12 cellular contexts compared by ENCODE assay signal in the genomic region with DNA sequence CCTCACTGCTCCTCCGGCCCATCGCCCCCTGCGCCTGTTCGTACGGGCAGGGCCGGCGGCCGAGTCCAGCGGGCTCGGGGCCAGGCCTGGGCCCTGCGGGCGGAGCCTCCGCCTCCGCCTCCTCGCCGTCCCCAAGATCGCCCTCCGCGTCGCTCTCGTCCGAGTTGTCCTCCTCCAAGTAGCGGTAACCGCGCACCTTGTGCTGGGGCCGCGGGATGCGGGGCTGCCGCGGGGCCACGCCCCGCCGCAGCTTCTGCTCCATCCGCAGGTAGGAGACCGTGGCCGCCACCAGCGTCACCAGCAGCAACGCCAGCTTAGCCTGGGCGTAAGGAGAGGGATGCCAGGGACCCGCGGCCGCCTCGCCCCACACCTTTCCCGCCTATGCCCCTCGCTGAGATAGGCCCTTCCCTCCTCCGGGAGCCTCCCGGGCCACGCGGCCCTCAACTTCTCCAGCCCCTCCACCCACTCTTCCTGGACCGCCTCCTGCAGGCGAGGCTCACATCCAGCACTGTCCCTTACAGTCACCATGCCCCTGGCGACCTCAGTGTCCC. TPM values are rescaled to one million over a fixed set of nuclear protein-coding genes. Genes with fewer than 3 reads are reported as not detected.
A peak's percentile ranks its signal among the peaks of the same experiment; 100 is the strongest.
DNase-seq lines count a peak whose midpoint lies in the region; ATAC-seq, FAIRE-seq and TF ChIP-seq lines count a peak whose summit lies in the region.
"Not testable (repeated sequence)": the region's sequence is repeated elsewhere in the genome, so short reads cannot be mapped to it uniquely, and the experiment has no call there.
"Had no signal": no experiment of that assay in that cellular context is flagged by ENCODE, and none has a peak within 500 bp of the region (broad histone marks: within the 10 kb centered on the region; RNA-seq: fewer than 3 reads in every experiment).

No MANE protein-coding gene starts in this region.

- H3K9ac ChIP-seq in mammary epithelial cell (ENCODE audit: insufficient read depth, low read length); neuronal stem cell (ENCODE audit: low read depth, low read length, poor library complexity): not testable (repeated sequence)

- not testable (repeated sequence) for H3K4me1 ChIP-seq in A549; mammary epithelial cell (ENCODE audit: insufficient read depth, low read length); neuronal stem cell (ENCODE audit: control insufficient read depth in 2 of 2, insufficient read depth in 1 of 2, low read depth in 1 of 2, low read length in 2 of 2)
- peaks cover 0 to 17% (median 15%) of the 10 kb centered on the region in 4 donors for H3K4me1 ChIP-seq in stomach

- not testable (repeated sequence) for TF ChIP-seq RAD21 in A549 (conservative IDR thresholded peaks at IDR 0.05 in 1 of 2, IDR thresholded peaks at IDR 0.05 in 1 of 2)

- in situ Hi-C loops in mammary epithelial cell (cut with MboI; ENCODE audit: low sequenced_read_pairs in 2 of 2) = not testable (repeated sequence)

- H3K18ac ChIP-seq in neuronal stem cell (ENCODE audit: low read length) = peak overlapping the region; percentile 80

- 23% methylated on average over 23 of the region's 52 CpGs for WGBS in A549 (ENCODE audit: missing lambda C conversion rate)
- no CpG with 5 or more reads among the region's 52 CpGs for whole genome bisulfite sequencing in mammary epithelial cell (ENCODE audit: low coverage, missing lambda C conversion rate)
- WGBS in neuronal stem cell (ENCODE audit: extremely low coverage in 2 of 2, insufficient read length in 2 of 2, insufficient replicate concordance in 1 of 2), 2 donors = no CpG with 5 or more reads among the region's 52 CpGs
- WGBS in stomach, 5 donors = 1 to 5% (median 2%) methylated on average over 25 to 52 of the region's 52 CpGs

- not testable (repeated sequence) for H2BK120ac ChIP-seq in neuronal stem cell (ENCODE audit: low read depth, low read length)

- H4K91ac ChIP-seq in neuronal stem cell (ENCODE audit: low read depth, low read length, poor library complexity) = not testable (repeated sequence)

- ATAC-seq in A549 = not testable (repeated sequence)

- DNase-seq in A549 (ENCODE audit: low read depth in 1 of 2, low spot score in 1 of 2); mammary epithelial cell; neuronal stem cell (ENCODE audit: low spot score); stomach: not testable (repeated sequence)
- DNase-seq in H7 (peak; percentile 72), glutamatergic neuron (peak; percentile 42), kidney tubule cell (ENCODE audit: low spot score) (peak; percentile 4)

- TF ChIP-seq EP300 in A549 (IDR thresholded peaks at IDR 0.05); stomach (IDR thresholded peaks at IDR 0.05): not testable (repeated sequence)

- POLR2A ChIA-PET in A549 (lab: Yijun Ruan, JAX) = not testable (repeated sequence)

- H3K79me2 ChIP-seq in mammary epithelial cell (ENCODE audit: insufficient read depth, low read length) = not testable (repeated sequence)

- BruUV-seq in mammary epithelial cell (replicated peaks; lab: Mats Ljungman, UMichigan) = not testable (repeated sequence)

- H3K27me3 ChIP-seq in H7 (ENCODE audit: control insufficient read depth, insufficient read depth, low read length) (peaks cover 19% of the 10 kb centered on the region), stomach (peaks cover 0 to 26% (median 15%) of the 10 kb centered on the region in 3 donors)
- H3K27me3 ChIP-seq in mammary epithelial cell (ENCODE audit: insufficient read depth, low read length); neuronal stem cell (ENCODE audit: control insufficient read depth in 3 of 3, insufficient read depth in 3 of 3, low read depth in 1 of 3, low read length in 3 of 3): not testable (repeated sequence)

- not testable (repeated sequence) for FAIRE-seq in A549 (lab: Jason Lieb, UNC)

- H4K20me1 ChIP-seq in mammary epithelial cell (ENCODE audit: insufficient read depth, low read length) = not testable (repeated sequence)

- H3K27ac ChIP-seq in A549; mammary epithelial cell (ENCODE audit: insufficient read depth, low read depth, low read length); neuronal stem cell (replicated peaks; ENCODE audit: low read length): not testable (repeated sequence)
- peak overlapping the region in 1 of 5 donors; percentile 42 for H3K27ac ChIP-seq in stomach

- H3K9me3 ChIP-seq in A549; mammary epithelial cell (replicated peaks; ENCODE audit: insufficient read depth, low read length); neuronal stem cell (replicated peaks in 1 of 2; ENCODE audit: control insufficient read depth in 2 of 2, insufficient read depth in 1 of 2, low read depth in 1 of 2, low read length in 2 of 2); stomach: not testable (repeated sequence)

- peak overlapping the region; percentile 96 for H4K8ac ChIP-seq in neuronal stem cell (ENCODE audit: low read depth, low read length)

- peaks cover 16% of the 10 kb centered on the region for H3K27me3 Mint-ChIP-seq in T-helper 1 cell treated with Interleukin-12 subunit alpha and Interleukin-12 subunit beta and Interleukin-4 antibody, amounts not matched to agents 30 μg/mL and 1 μg/mL, for 36 hours (ENCODE audit: low read depth)
- H3K27me3 Mint-ChIP-seq in glutamatergic neuron (ENCODE audit: unreplicated experiment) = not testable (repeated sequence)

- peak overlapping the region; percentile 65 for H3K4me2 ChIP-seq in A549
- H3K4me2 ChIP-seq in mammary epithelial cell (ENCODE audit: insufficient read depth, low read depth, low read length) = peak overlapping the region; percentile 30
- peak overlapping the region; percentile 80 for H3K4me2 ChIP-seq in neuronal stem cell (ENCODE audit: insufficient read depth, low read length, poor library complexity, severe bottlenecking)

- not testable (repeated sequence) for H3K36me3 ChIP-seq in H7 (replicated peaks; ENCODE audit: control insufficient read depth, insufficient read depth, low read length); mammary epithelial cell (ENCODE audit: insufficient read depth, low read length); neuronal stem cell (replicated peaks in 1 of 2; ENCODE audit: control insufficient read depth in 2 of 2, insufficient read depth in 2 of 2, low read length in 2 of 2); stomach

- not testable (repeated sequence) for TF ChIP-seq CTCF in A549 (IDR thresholded peaks at IDR 0.05); mammary epithelial cell (conservative IDR thresholded peaks at IDR 0.05 in 1 of 2, IDR thresholded peaks at IDR 0.05 in 1 of 2; ENCODE audit: extremely low read depth in 1 of 2, insufficient read depth in 1 of 2, low read depth in 1 of 2, low read length in 2 of 2); glutamatergic neuron (IDR thresholded peaks at IDR 0.05; ENCODE audit: partially characterized antibody, unreplicated experiment); stomach (IDR thresholded peaks at IDR 0.05)

- dilution Hi-C loops in mammary epithelial cell (cut with HindIII; ENCODE audit: low sequenced_read_pairs) = not testable (repeated sequence)

- H2AFZ ChIP-seq in mammary epithelial cell (ENCODE audit: low read depth, low read length) (peak overlapping the region; percentile 39), neuronal stem cell (ENCODE audit: low read length) (peak overlapping the region; percentile 72)

- intact Hi-C loops in mammary epithelial cell (cut with micrococcal nuclease); stomach (cut with DNase I; ENCODE audit: low total_unique reads): not testable (repeated sequence)

- not testable (repeated sequence) for H3K36me3 Mint-ChIP-seq in T-helper 1 cell treated with Interleukin-12 subunit alpha and Interleukin-12 subunit beta and Interleukin-4 antibody, amounts not matched to agents 30 μg/mL and 1 μg/mL, for 36 hours (ENCODE audit: low read depth); glutamatergic neuron (ENCODE audit: unreplicated experiment)

- H3K4me3 ChIP-seq in A549 (peak overlapping the region; percentile 24; the same call in 1 of the 3 replicates), H7 (ENCODE audit: insufficient read depth, low read depth, low read length) (peak overlapping the region; percentile 48), neuronal stem cell (ENCODE audit: low read length in 2 of 2) (peak overlapping the region; percentile 15 to 81), stomach (peak overlapping the region; percentile 44 to 55 (median 51))
- not testable (repeated sequence) for H3K4me3 ChIP-seq in mammary epithelial cell (replicated peaks in 1 of 3; ENCODE audit: insufficient read depth in 1 of 3, low read depth in 2 of 3, low read length in 3 of 3)

- not testable (repeated sequence) for H2BK15ac ChIP-seq in neuronal stem cell (ENCODE audit: low read length)

- not testable (repeated sequence) for H3K27ac Mint-ChIP-seq in T-helper 1 cell treated with Interleukin-12 subunit alpha and Interleukin-12 subunit beta and Interleukin-4 antibody, amounts not matched to agents 30 μg/mL and 1 μg/mL, for 36 hours; glutamatergic neuron (ENCODE audit: unreplicated experiment)

- not testable (repeated sequence) for H3K79me1 ChIP-seq in neuronal stem cell (ENCODE audit: low read depth, low read length)

- H2BK5ac ChIP-seq in neuronal stem cell (ENCODE audit: low read length) = not testable (repeated sequence)

- peak overlapping the region; percentile 41 for H3K4me3 Mint-ChIP-seq in T-helper 1 cell treated with Interleukin-12 subunit alpha and Interleukin-12 subunit beta and Interleukin-4 antibody, amounts not matched to agents 30 μg/mL and 1 μg/mL, for 36 hours
- peak overlapping the region; percentile 73 for H3K4me3 Mint-ChIP-seq in glutamatergic neuron (ENCODE audit: unreplicated experiment)

- not testable (repeated sequence) for H3K23ac ChIP-seq in neuronal stem cell (ENCODE audit: low read depth, low read length, poor library complexity)

- H3K14ac ChIP-seq in neuronal stem cell (ENCODE audit: low read length) = not testable (repeated sequence)

- CTCF ChIA-PET in A549 (lab: Yijun Ruan, JAX); mammary epithelial cell (lab: Charles Lee; ENCODE audit: low non-redundant PET): not testable (repeated sequence)

- not testable (repeated sequence) for TF ChIP-seq POLR2A in A549 (IDR thresholded peaks at IDR 0.05; ENCODE audit: low read length); stomach (IDR thresholded peaks at IDR 0.05)

- not testable (repeated sequence) for H3K9me3 Mint-ChIP-seq in T-helper 1 cell treated with Interleukin-12 subunit alpha and Interleukin-12 subunit beta and Interleukin-4 antibody, amounts not matched to agents 30 μg/mL and 1 μg/mL, for 36 hours; glutamatergic neuron (ENCODE audit: unreplicated experiment)

- H2AK5ac ChIP-seq in neuronal stem cell (ENCODE audit: low read depth, low read length) = not testable (repeated sequence)

- not testable (repeated sequence) for H3K4me1 Mint-ChIP-seq in T-helper 1 cell treated with Interleukin-12 subunit alpha and Interleukin-12 subunit beta and Interleukin-4 antibody, amounts not matched to agents 30 μg/mL and 1 μg/mL, for 36 hours (ENCODE audit: low read depth); glutamatergic neuron (ENCODE audit: low read depth, unreplicated experiment)

- not testable (repeated sequence) for H2BK12ac ChIP-seq in neuronal stem cell (ENCODE audit: low read length)

- H3K4ac ChIP-seq in neuronal stem cell (ENCODE audit: low read length) = not testable (repeated sequence)

RNA-seq across cellular contexts. Expression of a gene that starts 44.6 kb away (rescaled TPM):
- polyA plus RNA-seq in A549 (2011; rRNA removed) (0.05 TPM in 2 replicates), A549 (2017; fragmentation: RNase III; extraction: RNeasy Plus Mini Kit Qiagen cat#74134 plus additional on column Dnase treatment) (not detected in 3 replicates), mammary epithelial cell (not detected), stomach (not detected)
- 0.03 TPM in 1 of 2 replicates, not detected in the other for polyA plus RNA-seq in A549 (2012; cell fraction: cytosol; rRNA removed)
- polyA plus RNA-seq in A549 (2012; cell fraction: nucleus; rRNA removed) = not detected in 2 replicates
- not detected in 2 replicates for polyA minus RNA-seq in A549 (2011; rRNA and poly(A)+ RNA removed)
- total RNA-seq in H7 (2014; rRNA removed; shearing (Covaris generic)) = not detected in 2 replicates
- total RNA-seq in mammary epithelial cell (not detected), glutamatergic neuron (ENCODE audit: unreplicated experiment) (0.47 TPM), stomach (not detected)
- not detected for polyA minus RNA-seq in mammary epithelial cell
- not detected for polyA plus RNA-seq in neuronal stem cell (2013, experiment 1 of 2)
- not detected for polyA plus RNA-seq in neuronal stem cell (2013, experiment 2 of 2)
- total RNA-seq: A172; activated naive CD4-positive, alpha-beta T cell treated with anti-CD3 and anti-CD28 coated beads for 36 hours; HFFc6; IMR-90 had no signal
- polyA plus RNA-seq: IMR-90 had no signal

Comparison
In these comparisons a context has a peak if more than half of its experiments do, and no peak if none do; other contexts are left out.
1. H3K4me2 ChIP-seq: peak in every context shown above with its lines; median percentile 80 in neuronal stem cell; 65 in A549; 30 in mammary epithelial cell.